In genomic region chr16:60914334-60914733, GRCh38 we compare ENCODE assay signal across 5 cellular contexts.
"Had no signal": no experiment of that assay in that cellular context is flagged by ENCODE, and none has a peak within 500 bp of the region (broad histone marks: within the 10 kb centered on the region; RNA-seq: fewer than 3 reads in every experiment).

No MANE protein-coding gene starts in this region.

- H3K27ac ChIP-seq: HL-60 had no signal

- FAIRE-seq: HTR-8/SVneo, K562 had no signal

- ATAC-seq: K562 had no signal

- H3K4me3 ChIP-seq: K562 had no signal

- DNase-seq: KBM-7, KG1 had no signal
